ENCODE assay signal across 30 cellular contexts in the genomic region with DNA sequence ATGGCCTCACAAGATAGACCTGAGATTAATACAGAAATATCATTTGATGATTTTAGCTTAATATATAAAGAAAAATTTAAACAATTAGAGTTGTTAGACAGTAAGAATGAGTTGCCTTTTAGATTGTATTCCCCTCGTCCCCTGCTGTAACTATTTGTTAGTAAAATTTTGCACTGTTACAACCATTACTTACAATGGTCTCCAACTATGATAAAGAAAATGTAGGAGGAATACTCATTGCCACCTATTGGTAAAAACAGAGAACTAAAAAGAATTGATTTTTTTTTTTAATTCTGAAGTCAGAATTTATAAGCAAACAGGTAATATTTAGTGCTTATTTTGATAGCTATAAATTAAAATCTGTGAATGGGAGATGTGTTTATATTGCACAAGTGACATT.
A peak's percentile ranks its signal among the peaks of the same experiment; 100 is the strongest.
DNase-seq lines count a peak whose midpoint lies in the region; ATAC-seq and TF ChIP-seq lines count a peak whose summit lies in the region.
"Had no signal": no experiment of that assay in that cellular context is flagged by ENCODE, and none has a peak within 500 bp of the region (broad histone marks: within the 10 kb centered on the region; RNA-seq: fewer than 3 reads in every experiment).

No MANE protein-coding gene starts in this region.

- no peak for ATAC-seq in GM21367 (IDR thresholded peaks at IDR 0.05; ENCODE audit: unreplicated experiment)
- ATAC-seq: activated T-cell treated with anti-CD3 and anti-CD28 coated beads, Interleukin-2, amount 50 U/mL, for 72 hours; gastroesophageal sphincter; left colon; pancreas; upper lobe of right lung had no signal

- H3K4me1 Mint-ChIP-seq in HFFc6 (ENCODE audit: low read depth) (no peaks in the 10 kb centered on the region), chondrocyte (ENCODE audit: low read depth) (peaks cover 6% of the 10 kb centered on the region), progenitor cell of endocrine pancreas (ENCODE audit: low read depth) (no peaks in the 10 kb centered on the region)
- H3K4me1 Mint-ChIP-seq: CD4-positive, alpha-beta memory T cell; central memory CD8-positive, alpha-beta T cell; immature natural killer cell had no signal

- TF ChIP-seq CTCF in HFFc6 (IDR thresholded peaks at IDR 0.05): peak; percentile 39
- TF ChIP-seq CTCF in chondrocyte (IDR thresholded peaks at IDR 0.05): peak; percentile 79
- TF ChIP-seq CTCF in progenitor cell of endocrine pancreas (IDR thresholded peaks at IDR 0.05; ENCODE audit: unreplicated experiment): peak; percentile 36

- H3K9me3 Mint-ChIP-seq in HFFc6: peaks cover 4% of the 10 kb centered on the region; the same call in 1 of the 2 replicates
- peaks cover 5% of the 10 kb centered on the region for H3K9me3 Mint-ChIP-seq in chondrocyte (ENCODE audit: low read depth)
- H3K9me3 Mint-ChIP-seq in progenitor cell of endocrine pancreas (ENCODE audit: low read depth): peaks cover 5% of the 10 kb centered on the region

- H3K36me3 Mint-ChIP-seq in HFFc6 (ENCODE audit: low read depth): no peaks in the 10 kb centered on the region
- no peaks in the 10 kb centered on the region for H3K36me3 Mint-ChIP-seq in chondrocyte (ENCODE audit: low read depth)
- H3K36me3 Mint-ChIP-seq in progenitor cell of endocrine pancreas (ENCODE audit: insufficient read depth): no peaks in the 10 kb centered on the region
- H3K36me3 Mint-ChIP-seq: activated CD4-positive, alpha-beta memory T cell treated with anti-CD3 and anti-CD28 coated beads for 36 hours; CD4-positive, alpha-beta memory T cell; immature natural killer cell had no signal

- H3K27me3 Mint-ChIP-seq in HFFc6 (ENCODE audit: insufficient read depth) (no peaks in the 10 kb centered on the region), chondrocyte (ENCODE audit: low read depth) (no peaks in the 10 kb centered on the region), progenitor cell of endocrine pancreas (no peaks in the 10 kb centered on the region)
- H3K27me3 Mint-ChIP-seq: activated CD4-positive, alpha-beta memory T cell treated with anti-CD3 and anti-CD28 coated beads for 36 hours; CD4-positive, alpha-beta memory T cell; central memory CD8-positive, alpha-beta T cell; IgD-negative memory B cell had no signal

- DNase-seq in HFFc6 (no peak), OCI-M1 (lab: John Stamatoyannopoulos, UW) (peak; percentile 11), chondrocyte (ENCODE audit: low spot score) (no peak), progenitor cell of endocrine pancreas (ENCODE audit: low spot score, unreplicated experiment) (no peak), NCI-H1105 (lab: John Stamatoyannopoulos, UW) (no peak), GM19240 (ENCODE audit: insufficient read length, low spot score) (no peak)
- DNase-seq: activated CD4-positive, alpha-beta memory T cell treated with anti-CD3 and anti-CD28 coated beads for 36 hours; activated CD4-positive, alpha-beta T cell treated with anti-CD3 and anti-CD28 coated beads for 1 hour; activated T-cell treated with anti-CD3 and anti-CD28 coated beads, Interleukin-2, amount 50 U/mL, for 72 hours; CD4-positive, alpha-beta memory T cell; dermis blood vessel endothelial cell; GM23248; hypothalamus; immature natural killer cell; left colon; NCI-H1092; NCI-H187; NCI-H2171 treated with DMSO at 0.1 percent for 48 hours; NCI-H510A; nephron progenitor cell; pancreas; SHP77; small intestine; stimulated activated naive CD4-positive, alpha-beta T cell; T-helper 2 cell; upper lobe of right lung had no signal

- H3K4me3 Mint-ChIP-seq in HFFc6 (no peak overlapping the region), chondrocyte (ENCODE audit: unreplicated experiment) (no peak overlapping the region), progenitor cell of endocrine pancreas (ENCODE audit: low read depth) (no peak overlapping the region)
- H3K4me3 Mint-ChIP-seq: activated CD4-positive, alpha-beta memory T cell treated with anti-CD3 and anti-CD28 coated beads for 36 hours; activated T-cell treated with anti-CD3 and anti-CD28 coated beads, Interleukin-2, amount 50 U/mL, for 72 hours; CD4-positive, alpha-beta memory T cell; central memory CD8-positive, alpha-beta T cell; IgD-negative memory B cell; immature natural killer cell; nephron progenitor cell had no signal

- H3K27ac Mint-ChIP-seq in HFFc6: no peak overlapping the region
- no peak overlapping the region for H3K27ac Mint-ChIP-seq in chondrocyte (ENCODE audit: unreplicated experiment)
- H3K27ac Mint-ChIP-seq in progenitor cell of endocrine pancreas: no peak overlapping the region
- H3K27ac Mint-ChIP-seq: activated CD4-positive, alpha-beta memory T cell treated with anti-CD3 and anti-CD28 coated beads for 36 hours; activated T-cell treated with anti-CD3 and anti-CD28 coated beads, Interleukin-2, amount 50 U/mL, for 72 hours; CD4-positive, alpha-beta memory T cell; IgD-negative memory B cell; immature natural killer cell; nephron progenitor cell had no signal
